ENCODE assay signal across 13 cellular contexts in the genomic region with DNA sequence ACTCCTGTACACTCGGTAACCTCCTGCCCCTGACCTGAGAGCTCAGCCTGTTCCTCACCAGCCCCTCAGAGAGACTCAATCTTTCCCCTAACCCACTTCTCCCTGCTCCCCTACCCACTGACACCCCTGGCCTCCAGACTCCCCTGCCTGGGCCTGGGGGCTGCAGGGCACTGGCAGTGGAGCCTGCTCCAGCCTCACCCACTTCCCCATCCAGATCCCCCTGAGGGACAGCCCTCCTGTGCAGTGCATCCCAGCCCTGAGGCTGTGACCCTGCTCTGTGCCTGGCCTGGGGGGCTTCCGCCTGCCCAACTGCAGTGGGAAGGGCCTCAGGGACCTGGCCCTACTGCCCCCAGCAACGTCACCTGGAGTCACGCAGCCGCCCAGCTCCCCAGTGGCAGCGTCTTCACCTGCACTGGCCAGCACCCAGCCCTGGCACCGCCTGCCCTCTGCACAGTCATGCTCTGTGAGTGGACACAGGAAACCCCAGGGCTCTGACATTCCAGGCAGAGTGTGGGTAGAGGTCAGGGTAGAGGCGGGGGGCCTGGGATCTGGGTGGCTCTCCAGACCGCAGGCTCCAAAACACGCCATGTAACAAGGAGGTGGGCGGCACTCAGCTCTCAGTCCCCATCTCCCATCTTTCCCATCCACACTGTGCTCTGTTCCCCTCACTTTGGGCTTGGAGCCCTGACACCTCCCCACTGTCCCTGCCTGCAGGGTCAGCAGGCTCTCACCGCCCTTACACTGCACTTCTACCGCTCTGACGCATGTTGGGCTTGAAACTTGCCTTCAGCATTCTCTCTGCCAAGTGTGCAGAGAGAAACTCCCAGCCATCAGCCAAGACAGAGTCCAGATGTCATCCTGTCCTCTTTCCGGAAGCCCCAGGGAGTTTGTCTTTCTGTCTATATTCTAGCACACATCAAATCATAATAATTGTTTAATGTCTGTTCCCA. TPM values are rescaled to one million over a fixed set of nuclear protein-coding genes. Genes with fewer than 3 reads are reported as not detected.
A peak's percentile ranks its signal among the peaks of the same experiment; 100 is the strongest.
DNase-seq lines count a peak whose midpoint lies in the region; ATAC-seq, FAIRE-seq and TF ChIP-seq lines count a peak whose summit lies in the region.
"Had no signal": no experiment of that assay in that cellular context is flagged by ENCODE, and none has a peak within 500 bp of the region (broad histone marks: within the 10 kb centered on the region; RNA-seq: fewer than 3 reads in every experiment).

No MANE protein-coding gene starts in this region.

- no peaks in the 10 kb centered on the region for H3K79me2 ChIP-seq in keratinocyte (ENCODE audit: control insufficient read depth, insufficient read depth, low read length)

- H3K9me3 ChIP-seq in keratinocyte (ENCODE audit: control insufficient read depth, low read depth, low read length) (no peaks in the 10 kb centered on the region), esophagus squamous epithelium (no peaks in the 10 kb centered on the region)

- no peak for TF ChIP-seq POLR2A in esophagus squamous epithelium (IDR thresholded peaks at IDR 0.05)

- H3K4me1 ChIP-seq in keratinocyte (ENCODE audit: control insufficient read depth, extremely low read depth, insufficient read depth, low read length) (peaks cover 18% of the 10 kb centered on the region), esophagus squamous epithelium (peaks cover 13 to 38% (median 23%) of the 10 kb centered on the region in 3 donors)

- intact Hi-C loops in sciatic nerve (cut with DNase I): no loop called here
- intact Hi-C loops in esophagus squamous epithelium (cut with DNase I): no loop called here

- DNase-seq in GM03348 (ENCODE audit: low spot score) (peak; percentile 45), keratinocyte (ENCODE audit: low read depth, low spot score) (no peak), sciatic nerve (ENCODE audit: low spot score) (peak; percentile 60), chondrocyte (ENCODE audit: low spot score) (no peak), NCI-H2107 (lab: John Stamatoyannopoulos, UW) (no peak), esophagus squamous epithelium (lab: John Stamatoyannopoulos, UW) (no peak)
- DNase-seq in activated naive CD8-positive, alpha-beta T cell treated with anti-CD3 and anti-CD28 coated beads, Interleukin-2, amount 50 U/mL, for 24 hours: no peak
- DNase-seq: amygdala; NCI-H146; stimulated activated CD4-positive, alpha-beta T cell treated with anti-CD3 and anti-CD28 coated beads, Interleukin-4, amount 100 ng/mL, for 24 hours had no signal

- H3K4me3 ChIP-seq in keratinocyte (ENCODE audit: control insufficient read depth in 2 of 3, extremely low read depth in 1 of 3, insufficient read depth in 2 of 3, low read depth in 1 of 3, low read length in 3 of 3) (no peak overlapping the region), esophagus squamous epithelium (no peak overlapping the region)

- no peaks in the 10 kb centered on the region for H4K20me1 ChIP-seq in keratinocyte (ENCODE audit: control insufficient read depth, extremely low read depth, insufficient read depth, low read length)

- H3K27me3 Mint-ChIP-seq in brain: no peaks in the 10 kb centered on the region
- H3K27me3 Mint-ChIP-seq in activated naive CD8-positive, alpha-beta T cell treated with anti-CD3 and anti-CD28 coated beads, Interleukin-2, amount 50 U/mL, for 24 hours: no peaks in the 10 kb centered on the region
- H3K27me3 Mint-ChIP-seq in chondrocyte (ENCODE audit: low read depth): peaks cover 2% of the 10 kb centered on the region

- H3K4me1 Mint-ChIP-seq in brain: peaks cover 22% of the 10 kb centered on the region
- no peaks in the 10 kb centered on the region for H3K4me1 Mint-ChIP-seq in activated naive CD8-positive, alpha-beta T cell treated with anti-CD3 and anti-CD28 coated beads, Interleukin-2, amount 50 U/mL, for 24 hours
- H3K4me1 Mint-ChIP-seq in chondrocyte (ENCODE audit: low read depth): no peaks in the 10 kb centered on the region

- H3K27me3 ChIP-seq in keratinocyte (ENCODE audit: control insufficient read depth, extremely low read depth, insufficient read depth, low read length) (no peaks in the 10 kb centered on the region), esophagus squamous epithelium (peaks cover 0 to 9% (median 0%) of the 10 kb centered on the region in 4 donors)

- H3K27ac ChIP-seq in keratinocyte (ENCODE audit: control insufficient read depth, insufficient read depth, low read length): no peak overlapping the region
- H3K27ac ChIP-seq in esophagus squamous epithelium: peak overlapping the region in 2 of 4 donors; percentile 73 to 75

- H2AFZ ChIP-seq in keratinocyte (ENCODE audit: control insufficient read depth, low read length): no peak overlapping the region

- H3K36me3 Mint-ChIP-seq in brain: peaks cover 7% of the 10 kb centered on the region
- H3K36me3 Mint-ChIP-seq in activated naive CD8-positive, alpha-beta T cell treated with anti-CD3 and anti-CD28 coated beads, Interleukin-2, amount 50 U/mL, for 24 hours (ENCODE audit: low read depth): no peaks in the 10 kb centered on the region
- peaks cover 5% of the 10 kb centered on the region for H3K36me3 Mint-ChIP-seq in chondrocyte (ENCODE audit: low read depth)

- ATAC-seq in sciatic nerve: peak; percentile 67
- no peak for ATAC-seq in activated naive CD8-positive, alpha-beta T cell treated with anti-CD3 and anti-CD28 coated beads, Interleukin-2, amount 50 U/mL, for 24 hours

- H3K27ac Mint-ChIP-seq in brain: peak overlapping the region in 4 of 5 experiments; percentile 27 to 94 (median 78)
- no peak overlapping the region for H3K27ac Mint-ChIP-seq in activated naive CD8-positive, alpha-beta T cell treated with anti-CD3 and anti-CD28 coated beads, Interleukin-2, amount 50 U/mL, for 24 hours
- H3K27ac Mint-ChIP-seq in chondrocyte (ENCODE audit: unreplicated experiment): no peak overlapping the region

- dilution Hi-C loops in keratinocyte (cut with MboI; ENCODE audit: extremely low pct_ligation_motif_present, low sequenced_read_pairs): no loop called here

- H3K9me1 ChIP-seq in keratinocyte (ENCODE audit: control insufficient read depth, extremely low read depth, insufficient read depth, low read length): no peaks in the 10 kb centered on the region

- 61 to 66% methylated on average over 8 to 10 of the region's 15 CpGs for WGBS in esophagus squamous epithelium, 2 donors

- H3K9me3 Mint-ChIP-seq in brain: no peaks in the 10 kb centered on the region
- no peaks in the 10 kb centered on the region for H3K9me3 Mint-ChIP-seq in activated naive CD8-positive, alpha-beta T cell treated with anti-CD3 and anti-CD28 coated beads, Interleukin-2, amount 50 U/mL, for 24 hours
- H3K9me3 Mint-ChIP-seq in chondrocyte (ENCODE audit: low read depth): no peaks in the 10 kb centered on the region

- H3K4me3 Mint-ChIP-seq in brain: no peak overlapping the region
- no peak overlapping the region for H3K4me3 Mint-ChIP-seq in activated naive CD8-positive, alpha-beta T cell treated with anti-CD3 and anti-CD28 coated beads, Interleukin-2, amount 50 U/mL, for 24 hours
- H3K4me3 Mint-ChIP-seq in chondrocyte (ENCODE audit: unreplicated experiment): no peak overlapping the region

- no peak for TF ChIP-seq CTCF in brain (conservative IDR thresholded peaks at IDR 0.05)
- TF ChIP-seq CTCF in keratinocyte (optimal IDR thresholded peaks at IDR 0.05 in 1 of 3, IDR thresholded peaks at IDR 0.05 in 1 of 3, conservative IDR thresholded peaks at IDR 0.05 in 1 of 3; ENCODE audit: extremely low read depth in 1 of 3, insufficient read depth in 2 of 3, low read length in 3 of 3): no peak
- TF ChIP-seq CTCF in chondrocyte (IDR thresholded peaks at IDR 0.05): no peak
- no peak for TF ChIP-seq CTCF in esophagus squamous epithelium (IDR thresholded peaks at IDR 0.05)

- H3K36me3 ChIP-seq in keratinocyte (ENCODE audit: control insufficient read depth in 2 of 2, extremely low read depth in 1 of 2, insufficient read depth in 2 of 2, low read length in 2 of 2): no peaks in the 10 kb centered on the region
- H3K36me3 ChIP-seq in esophagus squamous epithelium: no peaks in the 10 kb centered on the region

- FAIRE-seq in keratinocyte (lab: Jason Lieb, UNC): peak; percentile 34

- H3K4me2 ChIP-seq in keratinocyte (ENCODE audit: control insufficient read depth, extremely low read depth, insufficient read depth, low read depth, low read length): no peak overlapping the region

- H3K9ac ChIP-seq in keratinocyte (ENCODE audit: control insufficient read depth, extremely low read depth, insufficient read depth, low read length): no peak overlapping the region

RNA-seq across cellular contexts. Expression of a gene that starts 5.1 kb away (rescaled TPM):
- polyA plus RNA-seq in brain (ENCODE audit: insufficient read depth, low read depth, low replicate concordance): not detected
- polyA plus RNA-seq in keratinocyte: 0.01 to 0.22 TPM (median 0.09 TPM) in 3 replicates
- polyA plus RNA-seq in keratinocyte (2011; ENCODE audit: low read depth): not detected
- polyA plus RNA-seq in keratinocyte (2011; cell fraction: cytosol; rRNA removed): 0.06 and 0.18 TPM in 2 replicates
- 0.09 and 0.42 TPM in 2 replicates for polyA plus RNA-seq in keratinocyte (2011; cell fraction: nucleus; rRNA removed)
- 1.5 TPM in 1 of 2 replicates, not detected in the other for polyA plus RNA-seq in keratinocyte (2012; ENCODE audit: low replicate concordance)
- polyA minus RNA-seq in keratinocyte: 0.30 TPM in 1 of 3 replicates, not detected in the others
- not detected for polyA minus RNA-seq in keratinocyte (2011; cell fraction: cytosol; rRNA and poly(A)+ RNA removed)
- polyA minus RNA-seq in keratinocyte (2011; cell fraction: nucleus; rRNA and poly(A)+ RNA removed): not detected in 2 replicates
- not detected for total RNA-seq in sciatic nerve
- not detected in 3 replicates for total RNA-seq in chondrocyte
- under 1 TPM in 3 of 4 donors, not detected in 1; under 0.01 to 0.27 (median 0.09) TPM for total RNA-seq in esophagus squamous epithelium
- total RNA-seq: temporal lobe had no signal
- polyA plus RNA-seq: BJ had no signal

RNA-seq across cellular contexts. Expression of a gene that starts 46.7 kb away (rescaled TPM):
- polyA plus RNA-seq in brain (ENCODE audit: insufficient read depth, low read depth, low replicate concordance) (17.7 TPM), keratinocyte (0.04 to 0.12 TPM (median 0.05 TPM) in 3 replicates)
- polyA plus RNA-seq in keratinocyte (2011; ENCODE audit: low read depth): not detected
- not detected in 2 replicates for polyA plus RNA-seq in keratinocyte (2011; cell fraction: cytosol; rRNA removed)
- polyA plus RNA-seq in keratinocyte (2011; cell fraction: nucleus; rRNA removed): not detected in 2 replicates
- not detected in 2 replicates for polyA plus RNA-seq in keratinocyte (2012; ENCODE audit: low replicate concordance)
- polyA minus RNA-seq in keratinocyte: not detected in 3 replicates
- polyA minus RNA-seq in keratinocyte (2011; cell fraction: cytosol; rRNA and poly(A)+ RNA removed): not detected
- not detected in 2 replicates for polyA minus RNA-seq in keratinocyte (2011; cell fraction: nucleus; rRNA and poly(A)+ RNA removed)
- total RNA-seq in sciatic nerve (2.2 TPM), chondrocyte (not detected in 3 replicates), esophagus squamous epithelium (under 1 TPM in 1 of 4 donors, not detected in 3; 0.38 TPM)
- polyA plus RNA-seq: BJ had no signal

RNA-seq across cellular contexts. Expression of a gene that starts 48.0 kb away (rescaled TPM):
- 11.7 TPM for polyA plus RNA-seq in brain (ENCODE audit: insufficient read depth, low read depth, low replicate concordance)
- polyA plus RNA-seq in keratinocyte: 8.8 to 16.5 TPM (median 11.8 TPM) in 3 replicates
- polyA plus RNA-seq in keratinocyte (2011; ENCODE audit: low read depth): 49.4 TPM
- polyA plus RNA-seq in keratinocyte (2011; cell fraction: cytosol; rRNA removed): 9.4 and 16.1 TPM in 2 replicates
- 11.5 and 15.8 TPM in 2 replicates for polyA plus RNA-seq in keratinocyte (2011; cell fraction: nucleus; rRNA removed)
- polyA plus RNA-seq in keratinocyte (2012; ENCODE audit: low replicate concordance): 13.3 and 17.6 TPM in 2 replicates
- polyA minus RNA-seq in keratinocyte: 2.4 to 13.3 TPM (median 7.4 TPM) in 3 replicates
- polyA minus RNA-seq in keratinocyte (2011; cell fraction: cytosol; rRNA and poly(A)+ RNA removed): 10.0 TPM
- 6.1 and 9.8 TPM in 2 replicates for polyA minus RNA-seq in keratinocyte (2011; cell fraction: nucleus; rRNA and poly(A)+ RNA removed)
- 10.7 TPM for total RNA-seq in sciatic nerve
- 7.7 to 10.0 TPM (median 8.4 TPM) in 3 replicates for total RNA-seq in chondrocyte
- 10 to 100 TPM in 2 of 4 donors, 1 to 10 TPM in 2; 9.2 to 11.9 (median 10.7) TPM for total RNA-seq in esophagus squamous epithelium

Comparison
In these comparisons a context has a peak if more than half of its experiments do, and no peak if none do; other contexts are left out.
1. DNase-seq: peak in GM03348 (single experiment) and sciatic nerve (single experiment); none in keratinocyte (single experiment), activated naive CD8-positive, alpha-beta T cell treated with anti-CD3 and anti-CD28 coated beads, Interleukin-2, amount 50 U/mL, for 24 hours (single experiment), chondrocyte (single experiment), NCI-H2107 (single experiment) and esophagus squamous epithelium (single experiment).
2. H3K27ac Mint-ChIP-seq: peak in brain (4 of 5); none in activated naive CD8-positive, alpha-beta T cell treated with anti-CD3 and anti-CD28 coated beads, Interleukin-2, amount 50 U/mL, for 24 hours (single experiment) and chondrocyte (single experiment).